8 cellular contexts compared by ENCODE assay signal in the genomic region with DNA sequence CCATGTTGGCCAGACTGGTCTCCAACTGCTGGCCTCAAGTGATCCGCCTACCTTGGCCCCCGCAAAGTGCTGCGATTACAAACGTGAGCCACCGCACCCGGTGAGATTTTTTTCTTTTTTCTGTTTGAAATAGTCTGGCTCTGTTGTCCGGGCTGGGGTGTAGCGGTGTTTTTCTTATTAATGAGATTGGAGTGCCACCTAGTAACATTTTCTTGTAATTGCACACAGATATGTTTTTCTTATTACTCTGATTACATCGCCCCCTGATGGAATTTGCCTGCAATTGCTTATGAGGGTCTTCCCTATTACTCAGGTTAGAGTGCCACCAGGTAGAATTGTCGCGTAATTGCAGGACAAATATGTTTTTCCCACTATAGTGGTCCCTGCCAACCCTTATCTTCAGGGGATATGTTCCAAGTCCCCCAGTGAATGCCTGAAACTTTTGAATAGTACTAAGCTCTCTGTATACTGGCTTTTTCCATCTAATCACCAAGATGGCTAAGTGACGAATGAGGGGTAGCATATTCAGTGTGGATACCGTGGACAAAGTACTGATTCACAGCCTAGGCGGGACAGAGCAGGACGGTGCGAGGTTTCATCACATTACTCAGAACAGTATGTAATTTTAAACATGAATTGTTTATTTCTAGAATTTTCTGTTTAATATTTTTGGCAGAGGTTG. TPM values are rescaled to one million over a fixed set of nuclear protein-coding genes. Genes with fewer than 3 reads are reported as not detected.
DNase-seq lines count a peak whose midpoint lies in the region; ATAC-seq and TF ChIP-seq lines count a peak whose summit lies in the region.

No MANE protein-coding gene starts in this region.

- no peaks in the 10 kb centered on the region for H3K9me3 ChIP-seq in PC-3 (ENCODE audit: low read length)

- H3K4me1 ChIP-seq in PC-3 (ENCODE audit: insufficient read depth, low read length), result no peaks in the 10 kb centered on the region

- no peak overlapping the region for H2AFZ ChIP-seq in PC-3 (ENCODE audit: low read length)

- peaks cover 0 to 4% (median 2%) of the 10 kb centered on the region in 3 donors for H3K27me3 Mint-ChIP-seq in CD14-positive monocyte (ENCODE audit: low read depth in 3 of 3)

- no peak overlapping the region for H3K4me3 ChIP-seq in PC-3 (ENCODE audit: low read length)
- no peak overlapping the region for H3K4me3 ChIP-seq in fibroblast of pulmonary artery (replicated peaks; ENCODE audit: low read depth, low read length)

- POLR2A ChIA-PET in PC-3 (lab: Charles Lee; ENCODE audit: unreplicated experiment), result no interaction called here

- ATAC-seq in PC-3, result no peak

- H3K4me1 Mint-ChIP-seq in CD14-positive monocyte, result no peaks in the 10 kb centered on the region

- no peaks in the 10 kb centered on the region for H3K27me3 ChIP-seq in PC-3 (ENCODE audit: low read length)

- H3K9me2 ChIP-seq in PC-3 (replicated peaks; ENCODE audit: low read length), result no peaks in the 10 kb centered on the region

- H3K36me3 Mint-ChIP-seq in CD14-positive monocyte, result no peaks in the 10 kb centered on the region

- no peaks in the 10 kb centered on the region; the same call in 1 of the 2 replicates for H3K36me3 ChIP-seq in PC-3 (ENCODE audit: low read depth, low read length)

- intact Hi-C loops in CD14-positive monocyte (cut with micrococcal nuclease), result loop anchor here (5.0 to 10.0 kb wide), 4 partner anchors 400 to 1600 kb away; a partner anchor contains a TSS
- intact Hi-C loops in PC-3 (cut with micrococcal nuclease), result loop anchor here (1.0 to 5.0 kb wide), 6 partner anchors 141 to 944 kb away; a partner anchor contains a TSS
- intact Hi-C loops in posterior cingulate gyrus (cut with DNase I), result loop anchor here (1.0 to 5.0 kb wide), 2 partner anchors 403 to 944 kb away; no protein-coding TSS in a partner anchor

- no peaks in the 10 kb centered on the region for H4K20me1 ChIP-seq in PC-3 (ENCODE audit: low read length)

- peak; percentile 26 for TF ChIP-seq CTCF in CD14-positive monocyte (IDR thresholded peaks at IDR 0.05)
- no peak for TF ChIP-seq CTCF in GM20000 (IDR thresholded peaks at IDR 0.05; ENCODE audit: extremely low read depth, missing control alignments)
- TF ChIP-seq CTCF in PC-3 (conservative IDR thresholded peaks at IDR 0.05; ENCODE audit: low read depth, low read length), result peak; percentile 63
- TF ChIP-seq CTCF in fibroblast of pulmonary artery (IDR thresholded peaks at IDR 0.05; ENCODE audit: low read length, missing control alignments), result peak; percentile 26

- no peaks in the 10 kb centered on the region for H3K79me2 ChIP-seq in PC-3 (ENCODE audit: low read length)

- no peak overlapping the region for H3K27ac ChIP-seq in PC-3 (ENCODE audit: low read length)

- no peak overlapping the region for H3K9ac ChIP-seq in PC-3 (ENCODE audit: low read length)

- peaks cover 0 to 9% (median 2%) of the 10 kb centered on the region in 7 donors for H3K9me3 Mint-ChIP-seq in CD14-positive monocyte

- no peak overlapping the region for H3K4me3 Mint-ChIP-seq in CD14-positive monocyte

- no peaks in the 10 kb centered on the region for H3F3A ChIP-seq in PC-3 (ENCODE audit: low read length, unreplicated experiment)

- CTCF ChIA-PET in PC-3 (lab: Charles Lee), result interaction anchor here (0.6 to 1.0 kb wide), 2 partner anchors 13 to 422 kb away, joined by 3 to 4 read pairs; no protein-coding TSS in a partner anchor

- H3K4me2 ChIP-seq in PC-3 (ENCODE audit: low read length), result no peak overlapping the region

- no TSS peak for BruUV-seq in PC-3 (replicated peaks; lab: Mats Ljungman, UMichigan)

- DNase-seq in CD14-positive monocyte (ENCODE audit: low spot score), result no peak
- peak; percentile 27 for DNase-seq in GM20000 (ENCODE audit: low spot score)
- peak; percentile 55 for DNase-seq in PC-3
- DNase-seq in fibroblast of pulmonary artery (ENCODE audit: low read depth), result peak; percentile 39
- no peak for DNase-seq in anterior cingulate cortex (lab: John Stamatoyannopoulos, UW)
- no peak for DNase-seq in posterior cingulate gyrus
- no peak for DNase-seq in NCI-H1092 treated with DMSO at 0.1 percent for 48 hours (lab: John Stamatoyannopoulos, UW)
- no peak for DNase-seq in mucosa of gallbladder (ENCODE audit: low spot score)

- no peak overlapping the region for H3K27ac Mint-ChIP-seq in CD14-positive monocyte

RNA-seq across cellular contexts. Expression of a gene that starts 8.6 kb away (rescaled TPM):
- 10 to 100 TPM; 56.0 to 76.3 TPM for polyA plus RNA-seq in CD14-positive monocyte
- 408 and 454 TPM in 2 replicates for total RNA-seq in PC-3 (2014; rRNA removed)
- 164 TPM for total RNA-seq in mucosa of gallbladder

Comparison
In these comparisons a context has a peak if more than half of its experiments do, and no peak if none do; other contexts are left out.
1. DNase-seq: peak in GM20000 (single experiment), PC-3 (single experiment) and fibroblast of pulmonary artery (single experiment); none in CD14-positive monocyte (single experiment), anterior cingulate cortex (0 of 58), posterior cingulate gyrus (0 of 10), NCI-H1092 treated with DMSO at 0.1 percent for 48 hours (single experiment) and mucosa of gallbladder (single experiment).